In genomic region chr10:75000748-75001321, GRCh38 we compare ENCODE assay signal across 12 cellular contexts.
DNase-seq lines count a peak whose midpoint lies in the region; ATAC-seq lines count a peak whose summit lies in the region.
"Had no signal": no experiment of that assay in that cellular context is flagged by ENCODE, and none has a peak within 500 bp of the region (broad histone marks: within the 10 kb centered on the region; RNA-seq: fewer than 3 reads in every experiment).

No MANE protein-coding gene starts in this region.

- H2BK120ac ChIP-seq in trophoblast cell (ENCODE audit: insufficient read depth, low read length, poor library complexity): no peak overlapping the region

- DNase-seq in effector memory CD8-positive, alpha-beta T cell: no peak
- DNase-seq in trophoblast cell (no peak), NCI-H1105 treated with DMSO at 0.1 percent for 48 hours (lab: John Stamatoyannopoulos, UW) (no peak), NCI-H69 (lab: John Stamatoyannopoulos, UW) (no peak), AG20443 (ENCODE audit: low spot score) (no peak)
- DNase-seq: adrenal gland, erythroblast, NCI-H1436, right lobe of liver had no signal

- no peak overlapping the region for H2BK12ac ChIP-seq in trophoblast cell (ENCODE audit: low read length)

- ATAC-seq in GM18498 (IDR thresholded peaks at IDR 0.05; ENCODE audit: unreplicated experiment) (peak; percentile 78), GM19455 (IDR thresholded peaks at IDR 0.05; ENCODE audit: unreplicated experiment) (peak; percentile 78), HG03060 (IDR thresholded peaks at IDR 0.05; ENCODE audit: low read depth, unreplicated experiment) (peak; percentile 66)
- no peak for ATAC-seq in effector memory CD8-positive, alpha-beta T cell (replicated peaks)
- ATAC-seq: right lobe of liver had no signal

- H3K9me3 Mint-ChIP-seq in effector memory CD8-positive, alpha-beta T cell: no peaks in the 10 kb centered on the region

- no CpG with 5 or more reads among the region's 10 CpGs for WGBS in trophoblast cell (ENCODE audit: extremely low coverage, insufficient coverage, insufficient read length)

- no peaks in the 10 kb centered on the region for H3K79me1 ChIP-seq in trophoblast cell (ENCODE audit: low read length)

- no peaks in the 10 kb centered on the region for H3K36me3 ChIP-seq in trophoblast cell (ENCODE audit: control insufficient read depth in 1 of 2, insufficient read depth in 2 of 2, low read length in 2 of 2)
- H3K36me3 ChIP-seq: adrenal gland, right lobe of liver had no signal

- peaks cover 16% of the 10 kb centered on the region for H3K36me3 Mint-ChIP-seq in effector memory CD8-positive, alpha-beta T cell (ENCODE audit: insufficient read depth)

- H3K4me1 ChIP-seq in trophoblast cell (ENCODE audit: control insufficient read depth in 1 of 2, insufficient read depth in 2 of 2, low read length in 2 of 2): no peaks in the 10 kb centered on the region
- H3K4me1 ChIP-seq: adrenal gland, right lobe of liver had no signal

- no peak overlapping the region for H3K23ac ChIP-seq in trophoblast cell (ENCODE audit: low read length)

- no peak overlapping the region for H3K18ac ChIP-seq in trophoblast cell (ENCODE audit: low read length)

- H3K79me2 ChIP-seq in trophoblast cell (ENCODE audit: control insufficient read depth, insufficient read depth, low read length, poor library complexity): no peaks in the 10 kb centered on the region

- peak overlapping the region; percentile 35 to 81 for H3K27ac Mint-ChIP-seq in effector memory CD8-positive, alpha-beta T cell

- H3K27ac ChIP-seq in trophoblast cell (ENCODE audit: low read depth, low read length): no peak overlapping the region
- H3K27ac ChIP-seq: adrenal gland, right lobe of liver had no signal

- no peak overlapping the region for H2AK5ac ChIP-seq in trophoblast cell (ENCODE audit: low read length)

- no peak overlapping the region for H3K4ac ChIP-seq in trophoblast cell (ENCODE audit: low read depth, low read length)

- H4K12ac ChIP-seq in trophoblast cell (ENCODE audit: low read depth, low read length): no peak overlapping the region

- no peak overlapping the region for H4K91ac ChIP-seq in trophoblast cell (ENCODE audit: low read depth, low read length)

- H2AFZ ChIP-seq in trophoblast cell (ENCODE audit: insufficient read depth, low read length, poor library complexity): no peak overlapping the region

- no peak overlapping the region for H2BK5ac ChIP-seq in trophoblast cell (ENCODE audit: low read depth, low read length, poor library complexity)

- H3K4me1 Mint-ChIP-seq in effector memory CD8-positive, alpha-beta T cell (ENCODE audit: low read depth in 2 of 2): peaks cover 3% of the 10 kb centered on the region in 2 donors

- no peaks in the 10 kb centered on the region for H3K27me3 Mint-ChIP-seq in effector memory CD8-positive, alpha-beta T cell

- no peak overlapping the region for H3K14ac ChIP-seq in trophoblast cell (ENCODE audit: low read length)

- H3K9me3 ChIP-seq in trophoblast cell (ENCODE audit: insufficient read depth, low read depth, low read length): peaks cover 2% of the 10 kb centered on the region
- H3K9me3 ChIP-seq: adrenal gland, right lobe of liver had no signal

- H3K9ac ChIP-seq in trophoblast cell (ENCODE audit: low read length): no peak overlapping the region

- no peak overlapping the region for H4K8ac ChIP-seq in trophoblast cell (ENCODE audit: low read depth, low read length)

- H3K4me3 ChIP-seq in trophoblast cell (ENCODE audit: low read depth, low read length): no peak overlapping the region
- H3K4me3 ChIP-seq: adrenal gland, right lobe of liver had no signal

- H3K27me3 ChIP-seq in trophoblast cell (ENCODE audit: insufficient read depth, low read length): no peaks in the 10 kb centered on the region
- H3K27me3 ChIP-seq: adrenal gland, right lobe of liver had no signal

- no peak overlapping the region for H3K4me3 Mint-ChIP-seq in effector memory CD8-positive, alpha-beta T cell

- H3K4me2 ChIP-seq in trophoblast cell (ENCODE audit: low read length): no peak overlapping the region
